8 cellular contexts compared by ENCODE assay signal in the genomic region with DNA sequence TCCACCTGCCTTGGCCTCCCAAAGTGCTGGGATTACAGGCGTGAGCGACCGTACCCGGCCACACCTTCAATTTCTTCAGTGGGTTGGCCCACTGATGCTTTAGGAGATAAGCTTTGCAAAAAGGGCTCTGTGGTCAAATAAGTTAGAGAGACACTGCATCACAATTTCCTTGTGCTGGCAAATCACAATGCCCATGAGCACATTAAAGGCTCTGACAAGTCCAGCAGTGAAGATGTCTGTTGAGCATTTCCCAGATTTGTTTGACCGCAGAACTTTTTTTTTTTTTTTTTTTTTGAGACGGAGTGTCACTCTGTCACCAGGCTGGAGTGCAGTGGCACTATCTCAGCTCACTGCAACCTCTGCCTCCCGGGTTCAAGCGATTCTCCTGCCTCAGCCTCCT.
DNase-seq lines count a peak whose midpoint lies in the region; ATAC-seq, FAIRE-seq and TF ChIP-seq lines count a peak whose summit lies in the region.
"Not testable (repeated sequence)": the region's sequence is repeated elsewhere in the genome, so short reads cannot be mapped to it uniquely, and the experiment has no call there.

No MANE protein-coding gene starts in this region.

- not testable (repeated sequence) for H3K9me1 ChIP-seq in K562 (ENCODE audit: control insufficient read depth, insufficient read depth, low read length)

- intact Hi-C loops in activated CD4-positive, alpha-beta T cell treated with anti-CD3 and anti-CD28 coated beads, Interleukin-2, amount 10 ng/mL, durations not matched to agents 24 days and 14 days (cut with micrococcal nuclease): loop anchor here (5.0 kb wide), 1 partner anchor 68 kb away; no protein-coding TSS in a partner anchor
- intact Hi-C loops in activated T-helper 2 cell treated with anti-CD3 and anti-CD28 coated beads, Interferon-gamma antibody, Interleukin-2, Interleukin-4, amounts not matched to agents 10 μg/mL and 5 μg/mL and 100 μg/mL, durations not matched to agents 14 hours and 24 hours and 36 hours (cut with micrococcal nuclease): loop anchor here (10.0 kb wide), 2 partner anchors 175 to 205 kb away; a partner anchor contains a TSS
- intact Hi-C loops in K562 (cut with micrococcal nuclease); left lung (cut with DNase I): not testable (repeated sequence)

- not testable (repeated sequence) for ATAC-seq in K562, left lung

- H3K27ac Mint-ChIP-seq in activated CD4-positive, alpha-beta T cell treated with anti-CD3 and anti-CD28 coated beads, Interleukin-2, amount 10 ng/mL, durations not matched to agents 24 days and 14 days: peak overlapping the region; percentile 85
- H3K27ac Mint-ChIP-seq in activated T-helper 2 cell treated with anti-CD3 and anti-CD28 coated beads, Interferon-gamma antibody, Interleukin-2, Interleukin-4, amounts not matched to agents 10 μg/mL and 5 μg/mL and 100 μg/mL, durations not matched to agents 14 hours and 24 hours and 36 hours: peak overlapping the region; percentile 79
- H3K27ac Mint-ChIP-seq in stimulated activated naive CD8-positive, alpha-beta T cell treated with anti-CD3 and anti-CD28 coated beads, Interleukin-15, Interleukin-2, amounts not matched to agents 100 ng/mL and 50 ng/mL, for 24 hours: peak overlapping the region; percentile 93

- 57% methylated on average over 8 of the region's 8 CpGs for WGBS in K562 (ENCODE audit: insufficient coverage, low coverage, missing lambda C conversion rate)

- H4K20me1 ChIP-seq in K562 (replicated peaks; ENCODE audit: control insufficient read depth, insufficient read depth, low read length): not testable (repeated sequence)

- TF ChIP-seq RAD21 in K562 (CRISPR knock-in tag; conservative IDR thresholded peaks at IDR 0.05 in 1 of 2, IDR thresholded peaks at IDR 0.05 in 1 of 2): not testable (repeated sequence)

- not testable (repeated sequence) for H3K4me3 ChIP-seq in ACC112 (ENCODE audit: low read depth, low read length); K562; left lung; parathyroid adenoma (ENCODE audit: low read depth, low read length)

- H3K27me3 ChIP-seq in ACC112 (ENCODE audit: insufficient read depth, low read length); K562 (ENCODE audit: control insufficient read depth in 2 of 2, insufficient read depth in 2 of 2, low read length in 2 of 2); left lung; parathyroid adenoma (ENCODE audit: control insufficient read depth, insufficient read depth, low read length): not testable (repeated sequence)

- H3K4me2 ChIP-seq in K562 (ENCODE audit: insufficient read depth, low read length); parathyroid adenoma (ENCODE audit: low read length): not testable (repeated sequence)

- peaks cover 45% of the 10 kb centered on the region for H3K4me1 ChIP-seq in ACC112 (ENCODE audit: control insufficient read depth, insufficient read depth, low read length, unreplicated experiment)
- peaks cover 8 to 37% of the 10 kb centered on the region in 2 experiments for H3K4me1 ChIP-seq in K562 (replicated peaks in 1 of 2; ENCODE audit: control insufficient read depth in 2 of 2, insufficient read depth in 2 of 2, low read length in 2 of 2)
- peaks cover 13 to 21% of the 10 kb centered on the region in 2 donors for H3K4me1 ChIP-seq in left lung
- peaks cover 88% of the 10 kb centered on the region for H3K4me1 ChIP-seq in parathyroid adenoma

- not testable (repeated sequence) for H2AFZ ChIP-seq in ACC112 (ENCODE audit: low read length, unreplicated experiment); K562 (ENCODE audit: low read depth, low read length); parathyroid adenoma

- not testable (repeated sequence) for FAIRE-seq in K562 (lab: Jason Lieb, UNC)

- TF ChIP-seq POLR2A in K562 (conservative IDR thresholded peaks at IDR 0.05): not testable (repeated sequence)

- DNase-seq in RPMI7951 (ENCODE audit: low read depth): peak; percentile 63
- not testable (repeated sequence) for DNase-seq in activated CD4-positive, alpha-beta T cell treated with anti-CD3 and anti-CD28 coated beads, Interleukin-2, amount 10 ng/mL, durations not matched to agents 24 days and 14 days; activated T-helper 2 cell treated with anti-CD3 and anti-CD28 coated beads, Interferon-gamma antibody, Interleukin-2, Interleukin-4, amounts not matched to agents 10 μg/mL and 5 μg/mL and 100 μg/mL, durations not matched to agents 14 hours and 24 hours and 36 hours (ENCODE audit: low spot score); K562 (ENCODE audit: extremely low read depth in 1 of 4, low spot score in 3 of 4); left lung

- not testable (repeated sequence) for BruUV-seq in K562 (replicated peaks; lab: Mats Ljungman, UMichigan)

- H3K9ac ChIP-seq in K562 (ENCODE audit: insufficient read depth in 1 of 2, low read depth in 2 of 2, low read length in 2 of 2); parathyroid adenoma: not testable (repeated sequence)

- H3K9me3 ChIP-seq in K562 (replicated peaks; ENCODE audit: control insufficient read depth, insufficient read depth, low read depth, low read length); left lung; parathyroid adenoma (ENCODE audit: control insufficient read depth, low read length): not testable (repeated sequence)

- H3K36me3 Mint-ChIP-seq in activated CD4-positive, alpha-beta T cell treated with anti-CD3 and anti-CD28 coated beads, Interleukin-2, amount 10 ng/mL, durations not matched to agents 24 days and 14 days (ENCODE audit: low read depth); activated T-helper 2 cell treated with anti-CD3 and anti-CD28 coated beads, Interferon-gamma antibody, Interleukin-2, Interleukin-4, amounts not matched to agents 10 μg/mL and 5 μg/mL and 100 μg/mL, durations not matched to agents 14 hours and 24 hours and 36 hours (ENCODE audit: low read depth); stimulated activated naive CD8-positive, alpha-beta T cell treated with anti-CD3 and anti-CD28 coated beads, Interleukin-15, Interleukin-2, amounts not matched to agents 100 ng/mL and 50 ng/mL, for 24 hours (ENCODE audit: low read depth): not testable (repeated sequence)

- in situ Hi-C loops in K562 (cut with MboI): not testable (repeated sequence)

- H3K36me3 ChIP-seq in ACC112 (ENCODE audit: insufficient read depth, low read length); K562 (ENCODE audit: control insufficient read depth, insufficient read depth, low read length); left lung; parathyroid adenoma (ENCODE audit: control insufficient read depth, insufficient read depth, low read length): not testable (repeated sequence)

- H3K9me3 Mint-ChIP-seq in activated CD4-positive, alpha-beta T cell treated with anti-CD3 and anti-CD28 coated beads, Interleukin-2, amount 10 ng/mL, durations not matched to agents 24 days and 14 days; activated T-helper 2 cell treated with anti-CD3 and anti-CD28 coated beads, Interferon-gamma antibody, Interleukin-2, Interleukin-4, amounts not matched to agents 10 μg/mL and 5 μg/mL and 100 μg/mL, durations not matched to agents 14 hours and 24 hours and 36 hours; stimulated activated naive CD8-positive, alpha-beta T cell treated with anti-CD3 and anti-CD28 coated beads, Interleukin-15, Interleukin-2, amounts not matched to agents 100 ng/mL and 50 ng/mL, for 24 hours: not testable (repeated sequence)

- H3K27ac ChIP-seq in ACC112 (ENCODE audit: low read depth, low read length) (peak overlapping the region; percentile 71; the same call in 1 of the 2 replicates), left lung (peak overlapping the region; percentile 26 to 38), parathyroid adenoma (peak overlapping the region; percentile 100)
- H3K27ac ChIP-seq in K562 (ENCODE audit: extremely low read depth, low read depth, low read length): not testable (repeated sequence)

- not testable (repeated sequence) for H3K4me3 Mint-ChIP-seq in activated CD4-positive, alpha-beta T cell treated with anti-CD3 and anti-CD28 coated beads, Interleukin-2, amount 10 ng/mL, durations not matched to agents 24 days and 14 days; activated T-helper 2 cell treated with anti-CD3 and anti-CD28 coated beads, Interferon-gamma antibody, Interleukin-2, Interleukin-4, amounts not matched to agents 10 μg/mL and 5 μg/mL and 100 μg/mL, durations not matched to agents 14 hours and 24 hours and 36 hours (ENCODE audit: low read depth); stimulated activated naive CD8-positive, alpha-beta T cell treated with anti-CD3 and anti-CD28 coated beads, Interleukin-15, Interleukin-2, amounts not matched to agents 100 ng/mL and 50 ng/mL, for 24 hours

- not testable (repeated sequence) for TF ChIP-seq EP300 in K562 (IDR thresholded peaks at IDR 0.05; ENCODE audit: low read length)

- peaks cover 17% of the 10 kb centered on the region for H3K4me1 Mint-ChIP-seq in activated CD4-positive, alpha-beta T cell treated with anti-CD3 and anti-CD28 coated beads, Interleukin-2, amount 10 ng/mL, durations not matched to agents 24 days and 14 days
- H3K4me1 Mint-ChIP-seq in activated T-helper 2 cell treated with anti-CD3 and anti-CD28 coated beads, Interferon-gamma antibody, Interleukin-2, Interleukin-4, amounts not matched to agents 10 μg/mL and 5 μg/mL and 100 μg/mL, durations not matched to agents 14 hours and 24 hours and 36 hours (ENCODE audit: low read depth): peaks cover 33% of the 10 kb centered on the region
- H3K4me1 Mint-ChIP-seq in stimulated activated naive CD8-positive, alpha-beta T cell treated with anti-CD3 and anti-CD28 coated beads, Interleukin-15, Interleukin-2, amounts not matched to agents 100 ng/mL and 50 ng/mL, for 24 hours (ENCODE audit: low read depth): peaks cover 62% of the 10 kb centered on the region

- not testable (repeated sequence) for TF ChIP-seq CTCF in K562 (IDR thresholded peaks at IDR 0.05 in 2 of 3, conservative IDR thresholded peaks at IDR 0.05 in 1 of 3; ENCODE audit: insufficient read depth in 2 of 3, low read depth in 1 of 3, low read length in 3 of 3); left lung (IDR thresholded peaks at IDR 0.05); parathyroid adenoma (IDR thresholded peaks at IDR 0.05)

- CTCF ChIA-PET in K562 (lab: Yijun Ruan, JAX; ENCODE audit: low intra/inter-chr PET ratio): interaction anchor here (0.6 kb wide), 1 partner anchor 189 kb away, joined by 4 read pairs; no protein-coding TSS in a partner anchor

- H3K27me3 Mint-ChIP-seq in activated CD4-positive, alpha-beta T cell treated with anti-CD3 and anti-CD28 coated beads, Interleukin-2, amount 10 ng/mL, durations not matched to agents 24 days and 14 days; activated T-helper 2 cell treated with anti-CD3 and anti-CD28 coated beads, Interferon-gamma antibody, Interleukin-2, Interleukin-4, amounts not matched to agents 10 μg/mL and 5 μg/mL and 100 μg/mL, durations not matched to agents 14 hours and 24 hours and 36 hours (ENCODE audit: low read depth); stimulated activated naive CD8-positive, alpha-beta T cell treated with anti-CD3 and anti-CD28 coated beads, Interleukin-15, Interleukin-2, amounts not matched to agents 100 ng/mL and 50 ng/mL, for 24 hours: not testable (repeated sequence)

- H3K79me2 ChIP-seq in ACC112 (ENCODE audit: control insufficient read depth, insufficient read depth, low read length, unreplicated experiment); K562 (ENCODE audit: control insufficient read depth, insufficient read depth, low read length); parathyroid adenoma: not testable (repeated sequence)

- POLR2A ChIA-PET in K562 (lab: Yijun Ruan, JAX): not testable (repeated sequence)
